In the genomic region with DNA sequence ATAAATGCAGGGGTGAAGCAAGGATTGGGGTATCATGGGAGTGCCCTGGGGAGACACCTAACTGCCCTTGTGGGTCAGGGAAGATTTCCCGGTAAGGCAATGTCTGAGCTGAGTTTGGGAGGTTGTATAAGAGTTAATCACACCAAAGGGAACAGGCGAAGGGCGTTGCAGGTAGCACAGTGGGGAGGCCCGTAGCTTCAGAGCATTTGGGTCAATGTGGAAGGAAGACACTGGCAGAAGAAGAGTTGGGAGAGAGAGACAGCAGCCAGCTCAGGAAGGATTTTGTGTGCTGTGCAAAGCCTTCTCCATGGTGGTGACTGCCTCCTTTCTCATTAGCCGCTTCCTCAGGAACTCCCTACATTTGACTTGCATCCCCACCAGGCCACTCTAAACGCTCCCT, we compare ENCODE assay signal across 20 cellular contexts.
DNase-seq lines count a peak whose midpoint lies in the region; ATAC-seq and TF ChIP-seq lines count a peak whose summit lies in the region.
"Had no signal": no experiment of that assay in that cellular context is flagged by ENCODE, and none has a peak within 500 bp of the region (broad histone marks: within the 10 kb centered on the region; RNA-seq: fewer than 3 reads in every experiment).

No MANE protein-coding gene starts in this region.

- H3K9ac ChIP-seq in H9 (ENCODE audit: extremely low read depth, insufficient read length, low read length) = no peak overlapping the region
- H3K9ac ChIP-seq: BLaER1, GM23248 had no signal

- intact Hi-C loops in posterior vena cava (cut with DNase I) (no loop called here), left ventricle myocardium inferior (cut with micrococcal nuclease) (no loop called here)

- H3K4me1 ChIP-seq in H9 (ENCODE audit: insufficient read depth, low read length) = peaks cover 5% of the 10 kb centered on the region; the same call in 1 of the 2 replicates
- H3K4me1 ChIP-seq in left ventricle myocardium inferior = no peaks in the 10 kb centered on the region

- H2BK12ac ChIP-seq in H9 (ENCODE audit: insufficient read length, low read depth, low read length) = no peak overlapping the region

- no peak for TF ChIP-seq CTCF in H9 (conservative IDR thresholded peaks at IDR 0.05)
- no peak for TF ChIP-seq CTCF in chondrocyte (IDR thresholded peaks at IDR 0.05)
- TF ChIP-seq CTCF in left ventricle myocardium inferior (IDR thresholded peaks at IDR 0.05; ENCODE audit: borderline replicate concordance) = no peak

- H3K4me1 Mint-ChIP-seq in H9 (peaks cover 13 to 21% of the 10 kb centered on the region in 2 experiments), chondrocyte (ENCODE audit: low read depth) (no peaks in the 10 kb centered on the region)

- H4K5ac ChIP-seq in H9 (ENCODE audit: insufficient read length, low read depth, low read length) = no peak overlapping the region

- in situ Hi-C loops in G401 (cut with HindIII; ENCODE audit: low sequenced_read_pairs) = no loop called here

- no peaks in the 10 kb centered on the region for H3K79me2 ChIP-seq in H9 (ENCODE audit: insufficient read depth, low read length)

- no peak overlapping the region for H2BK5ac ChIP-seq in H9 (ENCODE audit: insufficient read length, low read length)

- no peaks in the 10 kb centered on the region for H3K23me2 ChIP-seq in H9 (ENCODE audit: insufficient read length, low read depth, low read length, poor library complexity, severe bottlenecking)

- no peak overlapping the region for H4K8ac ChIP-seq in H9 (replicated peaks; ENCODE audit: insufficient read length, low read depth, low read length)

- H3K9me3 ChIP-seq in H9 (ENCODE audit: control insufficient read depth, low read depth, low read length) (no peaks in the 10 kb centered on the region), left ventricle myocardium inferior (replicated peaks) (no peaks in the 10 kb centered on the region)
- H3K9me3 ChIP-seq: Caco-2 had no signal

- no peak overlapping the region for H2AK5ac ChIP-seq in H9 (ENCODE audit: insufficient read length, low read length)

- H3K4me3 ChIP-seq in left ventricle myocardium inferior = no peak overlapping the region
- H3K4me3 ChIP-seq: BLaER1, GM12878, GM23248 had no signal

- H3K9me3 Mint-ChIP-seq in H9 = no peaks in the 10 kb centered on the region; a peak in 1 of 5 replicates
- no peaks in the 10 kb centered on the region for H3K9me3 Mint-ChIP-seq in chondrocyte (ENCODE audit: low read depth)
- H3K9me3 Mint-ChIP-seq: CD8-positive, alpha-beta T cell had no signal

- no peak overlapping the region for H3K4me2 ChIP-seq in H9 (ENCODE audit: insufficient read depth, insufficient read length, low read length)
- H3K4me2 ChIP-seq: BLaER1 had no signal

- no peak overlapping the region for H3T11ph ChIP-seq in H9 (ENCODE audit: low read length)

- H3K4ac ChIP-seq in H9 (ENCODE audit: low read depth, low read length) = no peak overlapping the region

- no peak overlapping the region for H3K27ac ChIP-seq in H9 (ENCODE audit: insufficient read length, low read depth, low read length)
- H3K27ac ChIP-seq in left ventricle myocardium inferior (replicated peaks) = no peak overlapping the region
- H3K27ac ChIP-seq: BLaER1, C4-2B, GM23248 had no signal

- H2BK20ac ChIP-seq in H9 (ENCODE audit: low read depth, low read length, poor library complexity, severe bottlenecking) = no peak overlapping the region

- no peaks in the 10 kb centered on the region for H3K36me3 ChIP-seq in left ventricle myocardium inferior
- H3K36me3 ChIP-seq: BLaER1 had no signal

- no peak overlapping the region for H3K56ac ChIP-seq in H9 (ENCODE audit: insufficient read length, low read depth, low read length)

- no peak overlapping the region for H2BK15ac ChIP-seq in H9 (ENCODE audit: low read depth, low read length)

- no peak overlapping the region for H2AFZ ChIP-seq in H9 (ENCODE audit: low read length)
- H2AFZ ChIP-seq: GM23248 had no signal

- WGBS in H9 (ENCODE audit: extremely low coverage, insufficient read length, low lambda C conversion rate) = no CpG with 5 or more reads among the region's 6 CpGs

- H3K36me3 Mint-ChIP-seq in H9 (ENCODE audit: insufficient read depth in 1 of 3, low read depth in 3 of 3) = no peaks in the 10 kb centered on the region
- H3K36me3 Mint-ChIP-seq in chondrocyte (ENCODE audit: low read depth) = peaks cover 2% of the 10 kb centered on the region
- H3K36me3 Mint-ChIP-seq: CD4-positive, CD25-positive, alpha-beta regulatory T cell; CD8-positive, alpha-beta T cell had no signal

- H3K4me3 Mint-ChIP-seq in H9 (no peak overlapping the region), chondrocyte (ENCODE audit: unreplicated experiment) (no peak overlapping the region)
- H3K4me3 Mint-ChIP-seq: B cell; CD4-positive, CD25-positive, alpha-beta regulatory T cell; CD8-positive, alpha-beta T cell had no signal

- H3K23ac ChIP-seq in H9 (ENCODE audit: insufficient read length, low read depth, low read length) = no peak overlapping the region

- no peak overlapping the region; a peak in 1 of 7 replicates for H3K27ac Mint-ChIP-seq in H9
- H3K27ac Mint-ChIP-seq in chondrocyte (ENCODE audit: unreplicated experiment) = peak overlapping the region; percentile 5
- H3K27ac Mint-ChIP-seq: B cell; CD8-positive, alpha-beta T cell had no signal

- DNase-seq in H9 = peak; percentile 10
- no peak for DNase-seq in chondrocyte (ENCODE audit: low spot score)
- peak; percentile 7 for DNase-seq in left lobe of liver (ENCODE audit: low spot score)
- DNase-seq in posterior vena cava (ENCODE audit: low spot score) = peak; percentile 24
- no peak for DNase-seq in left ventricle myocardium inferior
- DNase-seq in G401 (ENCODE audit: low spot score) = no peak
- DNase-seq: Caco-2; CD4-positive, CD25-positive, alpha-beta regulatory T cell; DMS153; DND-41; GDM1; GM23248; H7 had no signal

- ATAC-seq in left lobe of liver (no peak), HG03095 (IDR thresholded peaks at IDR 0.05; ENCODE audit: unreplicated experiment) (no peak)
- ATAC-seq: CD8-positive, alpha-beta T cell; GM12878; HCT116 had no signal

- H3K27me3 Mint-ChIP-seq in H9 (ENCODE audit: low read depth) (peaks cover 88% of the 10 kb centered on the region), chondrocyte (ENCODE audit: low read depth) (peaks cover 64% of the 10 kb centered on the region)

- H3K14ac ChIP-seq in H9 (ENCODE audit: insufficient read depth, low read length) = no peak overlapping the region; the same call in 1 of the 2 replicates

- H3K79me1 ChIP-seq in H9 (ENCODE audit: insufficient read depth, low read depth, low read length, poor library complexity, severe bottlenecking) = no peaks in the 10 kb centered on the region

- no peak overlapping the region for H3K18ac ChIP-seq in H9 (ENCODE audit: insufficient read length, low read depth, low read length)

- H3K27me3 ChIP-seq in H9 (ENCODE audit: insufficient read depth, low read length) (peaks cover 6% of the 10 kb centered on the region; the same call in 1 of the 2 replicates), left ventricle myocardium inferior (ENCODE audit: low read depth) (peaks cover 99% of the 10 kb centered on the region)

- H2BK120ac ChIP-seq in H9 (ENCODE audit: low read depth, low read length, poor library complexity, severe bottlenecking) = no peak overlapping the region

- no peak overlapping the region for H4K91ac ChIP-seq in H9 (ENCODE audit: insufficient read length, low read depth, low read length)

- no peaks in the 10 kb centered on the region for H4K20me1 ChIP-seq in H9 (ENCODE audit: control insufficient read depth, insufficient read depth, insufficient read length)
- H4K20me1 ChIP-seq: BLaER1 had no signal

Comparison
In these comparisons a context has a peak if more than half of its experiments do, and no peak if none do; other contexts are left out.
1. DNase-seq: peak in H9 (single experiment), left lobe of liver (single experiment) and posterior vena cava (single experiment); none in chondrocyte (single experiment), left ventricle myocardium inferior (single experiment) and G401 (single experiment).